ENCODE assay signal across 8 cellular contexts in genomic region chr17:73228748-73229236, GRCh38. TPM values are rescaled to one million over a fixed set of nuclear protein-coding genes. Genes with fewer than 3 reads are reported as not detected.
DNase-seq lines count a peak whose midpoint lies in the region; ATAC-seq and TF ChIP-seq lines count a peak whose summit lies in the region.

No MANE protein-coding gene starts in this region.

- peak overlapping the region; percentile 7; the same call in 1 of the 2 replicates for H3K4me2 ChIP-seq in DOHH2 (ENCODE audit: low read length)

- peaks cover 88% of the 10 kb centered on the region for H3K79me2 ChIP-seq in DOHH2 (ENCODE audit: control insufficient read depth, low read length)

- H3K9me3 Mint-ChIP-seq in activated T-helper 17 cell treated with anti-CD3 and anti-CD28 coated beads, Interleukin-2, amount 50 U/mL, for 72 hours: no peaks in the 10 kb centered on the region

- peak overlapping the region; percentile 37 for H3K27ac Mint-ChIP-seq in activated T-helper 17 cell treated with anti-CD3 and anti-CD28 coated beads, Interleukin-2, amount 50 U/mL, for 72 hours

- peaks cover 22% of the 10 kb centered on the region for H4K20me1 ChIP-seq in DOHH2 (ENCODE audit: control insufficient read depth, insufficient read depth, low read depth, low read length)

- no peak overlapping the region for H3K4me3 ChIP-seq in DOHH2 (ENCODE audit: low read length)
- H3K4me3 ChIP-seq in retinal pigment epithelial cell (ENCODE audit: low read length): no peak overlapping the region

- no peaks in the 10 kb centered on the region for H3K9me2 ChIP-seq in DOHH2 (replicated peaks; ENCODE audit: control insufficient read depth, low read length)

- peak overlapping the region; percentile 92 for H3K4me3 Mint-ChIP-seq in activated T-helper 17 cell treated with anti-CD3 and anti-CD28 coated beads, Interleukin-2, amount 50 U/mL, for 72 hours

- H3K27me3 Mint-ChIP-seq in activated T-helper 17 cell treated with anti-CD3 and anti-CD28 coated beads, Interleukin-2, amount 50 U/mL, for 72 hours: no peaks in the 10 kb centered on the region

- intact Hi-C loops in Right ventricle myocardium inferior (cut with DNase I): no loop called here

- H3K36me3 ChIP-seq in DOHH2 (ENCODE audit: control insufficient read depth, low read length): peaks cover 40% of the 10 kb centered on the region

- peak; percentile 13 to 45 for DNase-seq in NCI-H446 (lab: John Stamatoyannopoulos, UW)
- DNase-seq in Right ventricle myocardium inferior (ENCODE audit: missing footprints): no peak
- DNase-seq in retinal pigment epithelial cell (ENCODE audit: low read depth): peak; percentile 46
- DNase-seq in NCI-H1048 (lab: John Stamatoyannopoulos, UW): no peak

- peaks cover 65% of the 10 kb centered on the region for H3K4me1 Mint-ChIP-seq in activated T-helper 17 cell treated with anti-CD3 and anti-CD28 coated beads, Interleukin-2, amount 50 U/mL, for 72 hours

- H3K36me3 Mint-ChIP-seq in activated T-helper 17 cell treated with anti-CD3 and anti-CD28 coated beads, Interleukin-2, amount 50 U/mL, for 72 hours (ENCODE audit: low read depth): peaks cover 58% of the 10 kb centered on the region

- H3K9me3 ChIP-seq in DOHH2 (ENCODE audit: control insufficient read depth, insufficient read depth, low read length): no peaks in the 10 kb centered on the region

- no peak overlapping the region for H3K27ac ChIP-seq in DOHH2 (ENCODE audit: low read depth, low read length)

- TF ChIP-seq CTCF in DOHH2 (IDR thresholded peaks at IDR 0.05; ENCODE audit: low read depth, low read length, poor library complexity, severe bottlenecking) (no peak), retinal pigment epithelial cell (conservative IDR thresholded peaks at IDR 0.05; ENCODE audit: low read depth, low read length) (no peak)

- H3F3A ChIP-seq in DOHH2 (ENCODE audit: control insufficient read depth, insufficient read depth): no peaks in the 10 kb centered on the region

- no peaks in the 10 kb centered on the region for H3K27me3 ChIP-seq in DOHH2 (ENCODE audit: control insufficient read depth, low read length)

- ATAC-seq in GM21619 (IDR thresholded peaks at IDR 0.05; ENCODE audit: unreplicated experiment) (peak; percentile 34), Right ventricle myocardium inferior (peak; percentile 24), GM19467 (IDR thresholded peaks at IDR 0.05; ENCODE audit: unreplicated experiment) (no peak)
- no peak for ATAC-seq in activated T-helper 17 cell treated with anti-CD3 and anti-CD28 coated beads, Interleukin-2, amount 50 U/mL, for 72 hours (replicated peaks)

- peaks cover 41% of the 10 kb centered on the region for H3K4me1 ChIP-seq in DOHH2 (ENCODE audit: control insufficient read depth, low read length)

RNA-seq across cellular contexts. Expression of gene CPSF4L, which starts 32.9 kb away (rescaled TPM):
- not detected for total RNA-seq in activated T-helper 17 cell treated with anti-CD3 and anti-CD28 coated beads, Interleukin-2, amount 50 U/mL, for 72 hours
- not detected for total RNA-seq in Right ventricle myocardium inferior

RNA-seq across cellular contexts. Expression of gene COG1, which starts 35.9 kb away (rescaled TPM):
- total RNA-seq in activated T-helper 17 cell treated with anti-CD3 and anti-CD28 coated beads, Interleukin-2, amount 50 U/mL, for 72 hours: 10 to 100 TPM; 22.5 to 27.3 TPM
- total RNA-seq in Right ventricle myocardium inferior: 49.3 TPM

Comparison
In these comparisons a context has a peak if more than half of its experiments do, and no peak if none do; other contexts are left out.
1. ATAC-seq: peak in GM21619 (single experiment) and Right ventricle myocardium inferior (single experiment); none in activated T-helper 17 cell treated with anti-CD3 and anti-CD28 coated beads, Interleukin-2, amount 50 U/mL, for 72 hours (single experiment) and GM19467 (single experiment).
2. DNase-seq: peak in NCI-H446 (2 of 2) and retinal pigment epithelial cell (single experiment); none in Right ventricle myocardium inferior (single experiment) and NCI-H1048 (single experiment).